In the genomic region with DNA sequence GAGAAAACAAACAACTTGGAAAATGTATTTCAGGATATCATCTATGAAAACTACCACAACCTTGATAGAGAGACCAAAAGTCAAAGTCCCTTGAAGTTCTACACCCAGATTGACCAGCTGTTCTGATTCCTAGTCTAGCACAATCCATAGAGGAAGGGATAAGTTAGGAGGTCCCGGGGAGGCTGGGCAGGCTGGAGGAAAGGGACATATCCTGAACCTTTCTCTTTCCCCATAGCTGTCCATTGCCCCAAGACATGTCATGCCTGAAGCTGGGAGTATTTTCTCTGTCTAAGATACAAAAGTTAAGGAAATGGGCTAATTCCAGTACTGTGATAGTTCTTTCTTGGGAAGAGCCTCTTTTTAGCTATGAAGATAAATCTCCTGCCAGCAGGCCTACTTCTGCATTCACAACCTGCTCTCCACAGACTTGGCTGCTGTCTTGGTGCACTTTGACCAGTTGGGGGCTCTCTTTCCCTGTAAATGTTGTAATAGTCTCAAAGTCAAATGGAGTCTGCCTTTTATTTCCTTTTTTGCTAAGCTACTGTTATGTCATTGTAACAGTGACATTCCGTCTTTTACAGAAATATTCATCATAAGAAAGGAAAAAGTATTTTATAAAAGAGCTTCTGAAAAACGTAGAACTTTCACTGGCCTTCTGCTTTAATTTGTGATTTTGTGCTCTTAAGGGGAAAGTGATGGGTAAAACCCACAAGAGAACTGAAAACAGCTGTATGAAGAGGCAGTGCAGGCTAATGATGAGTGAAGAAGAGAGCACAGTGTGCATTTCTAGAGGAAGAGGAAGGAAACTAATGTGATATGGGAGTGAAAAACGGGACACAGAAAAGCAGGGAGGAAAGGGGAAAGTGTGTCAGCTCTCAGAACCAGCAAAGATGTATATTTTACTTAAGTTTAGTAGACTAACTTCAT, we compare ENCODE assay signal across 1 cellular context.
A peak's percentile ranks its signal among the peaks of the same experiment; 100 is the strongest.
TF ChIP-seq lines count a peak whose summit lies in the region.

No MANE protein-coding gene starts in this region.

TF ChIP-seq in A549, 52 proteins besides CTCF, POLR2A, EP300 and RAD21:
- TF ChIP-seq CEBPB (IDR thresholded peaks at IDR 0.05) (0 out of 4 replicates have a peak, but pooled peaks of 1 of the 2 experiments have one; percentile 8), SMC3 (IDR thresholded peaks at IDR 0.05) (0 out of 3 replicates have a peak, but pooled peaks have one; percentile 13)
